8 cellular contexts compared by ENCODE assay signal in genomic region chr3:136196401-136197158, GRCh38. TPM values are rescaled to one million over a fixed set of nuclear protein-coding genes. Genes with fewer than 3 reads are reported as not detected.
A peak's percentile ranks its signal among the peaks of the same experiment; 100 is the strongest.
DNase-seq lines count a peak whose midpoint lies in the region; ATAC-seq, FAIRE-seq and TF ChIP-seq lines count a peak whose summit lies in the region.

No MANE protein-coding gene starts in this region.

- under 1% methylated on average over 33 of the region's 64 CpGs for WGBS in HepG2 (ENCODE audit: low lambda C conversion rate)

- H3K36me3 ChIP-seq in HepG2 (replicated peaks in 1 of 2; ENCODE audit: control insufficient read depth in 1 of 2, insufficient read depth in 2 of 2, low read length in 2 of 2) = no peaks in the 10 kb centered on the region

- no TSS peak for BruUV-seq in HepG2 (replicated peaks; lab: Mats Ljungman, UMichigan)

- CTCF ChIA-PET in HepG2 (lab: Yijun Ruan, JAX; ENCODE audit: low intra/inter-chr PET ratio, low total read pairs) = no interaction called here

- intact Hi-C loops in HepG2 (cut with micrococcal nuclease; ENCODE audit: unreplicated experiment) = loop anchor here (1.0 to 10.0 kb wide), 2 partner anchors 54 to 558 kb away; partner anchors contain the start of genes PCCB and STAG1

- peak; percentile 92 for FAIRE-seq in HepG2 (lab: Jason Lieb, UNC)

- 0 out of 2 replicates have a peak, but pooled peaks have one; percentile 79 for TF ChIP-seq RAD21 in HepG2 (CRISPR knock-in tag; IDR thresholded peaks at IDR 0.05)

- DNase-seq in CD1c-positive myeloid dendritic cell (ENCODE audit: extremely low spot score) (peak; percentile 100), NCI-H748 treated with DMSO at 0.1 percent for 48 hours (lab: John Stamatoyannopoulos, UW) (peak; percentile 94), dermis blood vessel endothelial cell (peak; percentile 100), HepG2 (ENCODE audit: low spot score) (peak; percentile 98)
- DNase-seq in activated CD4-positive, alpha-beta T cell treated with anti-CD3 and anti-CD28 coated beads, Interleukin-2, amount 50 U/mL, for 4 hours = peak; percentile 100
- peak; percentile 99 to 100 for DNase-seq in stimulated activated CD4-positive, alpha-beta T cell treated with anti-CD3 and anti-CD28 coated beads, Interleukin-2, amount 100 ng/mL, for 48 hours

- no peaks in the 10 kb centered on the region for H3K9me3 ChIP-seq in HepG2 (ENCODE audit: low read length)

- H3K79me2 ChIP-seq in HepG2 (ENCODE audit: insufficient read depth, low read length) = peaks cover 49% of the 10 kb centered on the region

- H4K20me1 ChIP-seq in HepG2 (ENCODE audit: insufficient read depth, low read length) = peaks cover 37% of the 10 kb centered on the region

- POLR2A ChIA-PET in HepG2 (lab: Yijun Ruan, JAX) = interaction anchor here (0.7 to 4.9 kb wide), 26 partner anchors 10 to 1991 kb away, joined by 3 to 131 read pairs (median 4); partner anchors contain the start of genes ARMC8, NCK1, PCCB and STAG1

- peaks cover 22% of the 10 kb centered on the region for H3K4me1 ChIP-seq in HepG2 (ENCODE audit: insufficient read depth, low read length)

- in situ Hi-C loops in HepG2 (cut with HindIII; ENCODE audit: extremely low pct_ligation_motif_present, low pct_unique_long_range_greater_than_20kb) = loop anchor here (5.0 kb wide), 1 partner anchor 51 kb away; no protein-coding TSS in a partner anchor

- no peak; the same call in none of the 2 replicates for TF ChIP-seq CTCF in HepG2 (CRISPR knock-in tag; IDR thresholded peaks at IDR 0.05)

- H3K27ac ChIP-seq in HepG2 (ENCODE audit: extremely low read length, insufficient read depth, low read length) = peak overlapping the region; percentile 92

- H3K4me3 ChIP-seq in HepG2 (replicated peaks in 1 of 3; ENCODE audit: insufficient read depth in 1 of 3, low read depth in 2 of 3, low read length in 3 of 3) = peak overlapping the region; percentile 45 to 93 (median 80); a peak in 5 of 6 replicates

- H3K27me3 ChIP-seq in HepG2 (ENCODE audit: control insufficient read depth in 1 of 2, insufficient read depth in 2 of 2, low read length in 2 of 2) = no peaks in the 10 kb centered on the region

- no peak for TF ChIP-seq EP300 in HepG2 (IDR thresholded peaks at IDR 0.05; ENCODE audit: low read depth in 2 of 2, low read length in 2 of 2)
- peak; percentile 69; the same call in 1 of the 2 replicates for TF ChIP-seq EP300 in HepG2 (CRISPR knock-in tag; IDR thresholded peaks at IDR 0.05; ENCODE audit: borderline replicate concordance)

- TF ChIP-seq POLR2A in HepG2 (IDR thresholded peaks at IDR 0.05; ENCODE audit: insufficient read depth in 1 of 2, low read depth in 2 of 2, low read length in 2 of 2) = peak in 1 of 2 experiments; percentile 91; a peak in 2 of 4 replicates

- peak overlapping the region; percentile 79 for H3K4me2 ChIP-seq in HepG2 (ENCODE audit: low read depth, low read length)

- peak overlapping the region; percentile 99 for H3K9ac ChIP-seq in HepG2 (ENCODE audit: insufficient read depth, low read depth, low read length)

- no peak overlapping the region for H2AFZ ChIP-seq in HepG2 (ENCODE audit: low read length)

- ATAC-seq in GM19397 (IDR thresholded peaks at IDR 0.05; ENCODE audit: unreplicated experiment) = peak; percentile 71
- ATAC-seq in HG03565 (IDR thresholded peaks at IDR 0.05; ENCODE audit: unreplicated experiment) = peak; percentile 55
- ATAC-seq in HepG2 = peak; percentile 84

TF ChIP-seq in HepG2, 621 proteins besides CTCF, POLR2A, EP300 and RAD21 (continues in another document):
- TF ChIP-seq KDM1A (CRISPR knock-in tag; IDR thresholded peaks at IDR 0.05) (0 out of 2 replicates have a peak, but pooled peaks have one; percentile 31), HOXD1 (CRISPR knock-in tag; IDR thresholded peaks at IDR 0.05) (peak; percentile 92), REST (IDR thresholded peaks at IDR 0.05; ENCODE audit: borderline replicate concordance in 1 of 2, low read depth in 1 of 2, low read length in 2 of 2) (no peak), SMAD9 (CRISPR knock-in tag; IDR thresholded peaks at IDR 0.05) (peak; percentile 98), GTF2F1 (IDR thresholded peaks at IDR 0.05; ENCODE audit: low read length) (0 out of 2 replicates have a peak, but pooled peaks have one; percentile 45), CBX2 (IDR thresholded peaks at IDR 0.05; ENCODE audit: low read depth, low read length) (no peak), CBX2 (CRISPR knock-in tag; IDR thresholded peaks at IDR 0.05; ENCODE audit: low read depth) (peak; percentile 93; the same call in 1 of the 2 replicates), ZBTB38 (CRISPR knock-in tag; IDR thresholded peaks at IDR 0.05) (peak; percentile 95)

RNA-seq across cellular contexts. Expression of gene MSL2, which starts 0.4 kb away (rescaled TPM):
- total RNA-seq in dermis blood vessel endothelial cell (14.1 and 17.5 TPM in 2 replicates), HepG2 (2016; rRNA removed; fragmentation: Illumina TruSeq; extraction: Trizol) (11.7 and 17.1 TPM in 2 replicates)
- total RNA-seq in HepG2 (2016; cell fraction: cytosol; rRNA removed; fragmentation: Illumina TruSeq; extraction: Trizol; ENCODE audit: low read depth) = 1.8 and 2.0 TPM in 2 replicates
- 10.6 and 15.3 TPM in 2 replicates for total RNA-seq in HepG2 (2016; cell fraction: insoluble cytoplasmic fraction; rRNA removed; fragmentation: Illumina TruSeq; extraction: Trizol)
- total RNA-seq in HepG2 (2016; cell fraction: membrane; rRNA removed; fragmentation: Illumina TruSeq; extraction: Trizol) = 8.2 and 11.6 TPM in 2 replicates
- 17.1 and 20.1 TPM in 2 replicates for total RNA-seq in HepG2 (2016; cell fraction: nucleus; rRNA removed; fragmentation: Illumina TruSeq; extraction: Trizol)
- 4.8 and 6.9 TPM in 2 replicates for polyA plus RNA-seq in HepG2 (2011; rRNA removed)
- 2.3 and 3.2 TPM in 2 replicates for polyA plus RNA-seq in HepG2 (2011; cell fraction: cytosol; rRNA removed)
- 5.1 and 5.2 TPM in 2 replicates for polyA plus RNA-seq in HepG2 (2011; cell fraction: nucleus; rRNA removed)
- 12.3 and 16.1 TPM in 2 replicates for polyA plus RNA-seq in HepG2 (2012)
- 0.44 and 0.52 TPM in 2 replicates for polyA plus RNA-seq in HepG2 (2016; cell fraction: cytosol; fragmentation: Illumina TruSeq; extraction: Trizol; ENCODE audit: low read depth)
- 11.7 and 11.8 TPM in 2 replicates for polyA plus RNA-seq in HepG2 (2016; cell fraction: insoluble cytoplasmic fraction; fragmentation: Illumina TruSeq; extraction: Trizol; ENCODE audit: low read depth)
- polyA plus RNA-seq in HepG2 (2016; cell fraction: membrane; fragmentation: Illumina TruSeq; extraction: Trizol; ENCODE audit: low read depth) = 3.9 and 4.0 TPM in 2 replicates
- polyA plus RNA-seq in HepG2 (2016; cell fraction: nucleus; fragmentation: Illumina TruSeq; extraction: Trizol; ENCODE audit: insufficient read depth, low read depth) = 21.5 and 22.8 TPM in 2 replicates
- 10.5 and 12.2 TPM in 2 replicates for polyA minus RNA-seq in HepG2 (2011; rRNA and poly(A)+ RNA removed; ENCODE audit: low replicate concordance)
- polyA minus RNA-seq in HepG2 (2011; cell fraction: cytosol; rRNA and poly(A)+ RNA removed) = 7.3 and 8.4 TPM in 2 replicates
- polyA minus RNA-seq in HepG2 (2011; cell fraction: nucleus; rRNA and poly(A)+ RNA removed) = 20.3 and 20.6 TPM in 2 replicates

RNA-seq across cellular contexts. Expression of gene PCCB, which starts 53.6 kb away (rescaled TPM):
- total RNA-seq in dermis blood vessel endothelial cell (42.7 and 69.2 TPM in 2 replicates), HepG2 (2016; rRNA removed; fragmentation: Illumina TruSeq; extraction: Trizol) (88.7 and 92.6 TPM in 2 replicates)
- total RNA-seq in HepG2 (2016; cell fraction: cytosol; rRNA removed; fragmentation: Illumina TruSeq; extraction: Trizol; ENCODE audit: low read depth) = 12.6 and 13.9 TPM in 2 replicates
- 86.2 and 86.5 TPM in 2 replicates for total RNA-seq in HepG2 (2016; cell fraction: insoluble cytoplasmic fraction; rRNA removed; fragmentation: Illumina TruSeq; extraction: Trizol)
- total RNA-seq in HepG2 (2016; cell fraction: membrane; rRNA removed; fragmentation: Illumina TruSeq; extraction: Trizol) = 18.4 and 19.4 TPM in 2 replicates
- 39.0 and 46.0 TPM in 2 replicates for total RNA-seq in HepG2 (2016; cell fraction: nucleus; rRNA removed; fragmentation: Illumina TruSeq; extraction: Trizol)
- 65.7 and 84.1 TPM in 2 replicates for polyA plus RNA-seq in HepG2 (2011; rRNA removed)
- 73.5 and 80.5 TPM in 2 replicates for polyA plus RNA-seq in HepG2 (2011; cell fraction: cytosol; rRNA removed)
- 32.3 and 33.5 TPM in 2 replicates for polyA plus RNA-seq in HepG2 (2011; cell fraction: nucleus; rRNA removed)
- polyA plus RNA-seq in HepG2 (2012) = 46.3 and 51.2 TPM in 2 replicates
- polyA plus RNA-seq in HepG2 (2016; cell fraction: cytosol; fragmentation: Illumina TruSeq; extraction: Trizol; ENCODE audit: low read depth) = 8.8 and 9.8 TPM in 2 replicates
- 79.0 and 82.3 TPM in 2 replicates for polyA plus RNA-seq in HepG2 (2016; cell fraction: insoluble cytoplasmic fraction; fragmentation: Illumina TruSeq; extraction: Trizol; ENCODE audit: low read depth)
- polyA plus RNA-seq in HepG2 (2016; cell fraction: membrane; fragmentation: Illumina TruSeq; extraction: Trizol; ENCODE audit: low read depth) = 12.1 and 16.2 TPM in 2 replicates
- polyA plus RNA-seq in HepG2 (2016; cell fraction: nucleus; fragmentation: Illumina TruSeq; extraction: Trizol; ENCODE audit: insufficient read depth, low read depth) = 48.2 and 50.0 TPM in 2 replicates
- 84.6 and 96.9 TPM in 2 replicates for polyA minus RNA-seq in HepG2 (2011; rRNA and poly(A)+ RNA removed; ENCODE audit: low replicate concordance)
- 40.2 and 42.1 TPM in 2 replicates for polyA minus RNA-seq in HepG2 (2011; cell fraction: cytosol; rRNA and poly(A)+ RNA removed)
- 25.9 and 27.0 TPM in 2 replicates for polyA minus RNA-seq in HepG2 (2011; cell fraction: nucleus; rRNA and poly(A)+ RNA removed)

Comparison
In these comparisons a context has a peak if more than half of its experiments do, and no peak if none do; other contexts are left out.
1. Peak in every context shown above with its lines: DNase-seq, ATAC-seq, H3K4me3 ChIP-seq and H3K27ac ChIP-seq.